ENCODE assay signal across 1 cellular context in the genomic region with DNA sequence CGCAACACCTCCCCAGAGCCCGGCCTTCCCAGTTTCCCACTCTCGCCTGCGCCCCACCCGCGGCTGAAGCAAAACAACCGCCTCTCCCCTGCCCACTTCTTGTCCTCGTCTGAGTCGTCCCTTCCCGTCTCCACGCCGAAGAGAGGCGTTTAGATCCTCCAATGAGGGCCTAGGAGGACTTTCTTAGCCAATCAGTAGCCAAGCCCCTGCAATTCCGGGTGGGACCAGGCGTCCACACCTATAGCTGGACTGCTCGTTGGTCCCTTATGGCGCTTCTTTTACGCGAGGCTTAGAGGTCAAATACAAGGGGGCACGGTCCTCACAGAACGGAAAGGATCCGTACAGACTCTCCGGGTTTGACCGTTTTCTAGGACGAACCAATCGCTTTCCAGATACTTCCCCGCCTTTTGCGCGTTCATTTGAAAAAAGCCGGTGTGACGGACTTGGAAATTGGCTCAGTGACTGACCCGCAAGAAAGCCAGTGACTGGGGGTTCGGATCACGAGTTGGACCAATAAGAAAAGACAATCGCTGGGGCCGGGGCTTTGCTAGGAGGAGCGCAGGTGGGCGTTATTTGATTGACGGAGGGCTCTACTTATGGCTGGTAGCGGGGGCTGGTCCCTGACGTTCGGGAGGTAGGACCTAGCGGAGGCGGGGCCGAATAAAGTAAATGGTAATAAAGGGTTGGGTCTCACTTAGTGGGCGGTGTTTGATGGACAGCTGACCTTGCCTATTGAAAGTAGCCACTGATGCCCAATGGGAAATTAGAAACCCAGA.
A peak's percentile ranks its signal among the peaks of the same experiment; 100 is the strongest.
TF ChIP-seq lines count a peak whose summit lies in the region.

No MANE protein-coding gene starts in this region.

TF ChIP-seq in HepG2, 621 proteins besides CTCF, POLR2A, EP300 and RAD21 (continued from another document and continues in another):
- TF ChIP-seq, protein P1, sequence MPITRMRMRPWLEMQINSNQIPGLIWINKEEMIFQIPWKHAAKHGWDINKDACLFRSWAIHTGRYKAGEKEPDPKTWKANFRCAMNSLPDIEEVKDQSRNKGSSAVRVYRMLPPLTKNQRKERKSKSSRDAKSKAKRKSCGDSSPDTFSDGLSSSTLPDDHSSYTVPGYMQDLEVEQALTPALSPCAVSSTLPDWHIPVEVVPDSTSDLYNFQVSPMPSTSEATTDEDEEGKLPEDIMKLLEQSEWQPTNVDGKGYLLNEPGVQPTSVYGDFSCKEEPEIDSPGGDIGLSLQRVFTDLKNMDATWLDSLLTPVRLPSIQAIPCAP (CRISPR knock-in tag; IDR thresholded peaks at IDR 0.05; ENCODE audit: low read depth) = 0 out of 2 replicates have a peak, but pooled peaks have one; percentile 72
- TF ChIP-seq ZNF501 (CRISPR knock-in tag; IDR thresholded peaks at IDR 0.05) = peak; percentile 99
- no peak for TF ChIP-seq MATR3 (CRISPR knock-in tag; IDR thresholded peaks at IDR 0.05)
- TF ChIP-seq ZNF335 (CRISPR knock-in tag; IDR thresholded peaks at IDR 0.05) = peak; percentile 70; the same call in 1 of the 2 replicates
- peak; percentile 44; the same call in 1 of the 2 replicates for TF ChIP-seq KLF6 (CRISPR knock-in tag; IDR thresholded peaks at IDR 0.05)
- no peak for TF ChIP-seq ZNF20 (CRISPR knock-in tag; IDR thresholded peaks at IDR 0.05)
- TF ChIP-seq MYNN (CRISPR knock-in tag; IDR thresholded peaks at IDR 0.05; ENCODE audit: low read depth) = 0 out of 2 replicates have a peak, but pooled peaks have one; percentile 59
- 0 out of 2 replicates have a peak, but pooled peaks have one; percentile 69 for TF ChIP-seq ZNF709 (CRISPR knock-in tag; IDR thresholded peaks at IDR 0.05)
- peak; percentile 90 for TF ChIP-seq ZFP37 (CRISPR knock-in tag; IDR thresholded peaks at IDR 0.05; ENCODE audit: borderline replicate concordance)
- TF ChIP-seq, protein P2, sequence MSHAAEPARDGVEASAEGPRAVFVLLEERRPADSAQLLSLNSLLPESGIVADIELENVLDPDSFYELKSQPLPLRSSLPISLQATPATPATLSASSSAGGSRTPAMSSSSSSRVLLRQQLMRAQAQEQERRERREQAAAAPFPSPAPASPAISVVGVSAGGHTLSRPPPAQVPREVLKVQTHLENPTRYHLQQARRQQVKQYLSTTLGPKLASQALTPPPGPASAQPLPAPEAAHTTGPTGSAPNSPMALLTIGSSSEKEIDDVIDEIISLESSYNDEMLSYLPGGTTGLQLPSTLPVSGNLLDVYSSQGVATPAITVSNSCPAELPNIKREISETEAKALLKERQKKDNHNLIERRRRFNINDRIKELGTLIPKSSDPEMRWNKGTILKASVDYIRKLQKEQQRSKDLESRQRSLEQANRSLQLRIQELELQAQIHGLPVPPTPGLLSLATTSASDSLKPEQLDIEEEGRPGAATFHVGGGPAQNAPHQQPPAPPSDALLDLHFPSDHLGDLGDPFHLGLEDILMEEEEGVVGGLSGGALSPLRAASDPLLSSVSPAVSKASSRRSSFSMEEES (CRISPR knock-in tag; IDR thresholded peaks at IDR 0.05) = peak; percentile 59; the same call in 1 of the 2 replicates
- TF ChIP-seq, protein P3, sequence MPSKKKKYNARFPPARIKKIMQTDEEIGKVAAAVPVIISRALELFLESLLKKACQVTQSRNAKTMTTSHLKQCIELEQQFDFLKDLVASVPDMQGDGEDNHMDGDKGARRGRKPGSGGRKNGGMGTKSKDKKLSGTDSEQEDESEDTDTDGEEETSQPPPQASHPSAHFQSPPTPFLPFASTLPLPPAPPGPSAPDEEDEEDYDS (CRISPR knock-in tag; IDR thresholded peaks at IDR 0.05) = peak; percentile 57
- 0 out of 2 replicates have a peak, but pooled peaks have one; percentile 9 for TF ChIP-seq SOX13 (IDR thresholded peaks at IDR 0.05)
- peak in 1 of 2 experiments; percentile 36; a peak in 1 of 4 replicates for TF ChIP-seq SOX13 (CRISPR knock-in tag; conservative IDR thresholded peaks at IDR 0.05 in 1 of 2, IDR thresholded peaks at IDR 0.05 in 1 of 2)
- peak; percentile 40; the same call in 1 of the 2 replicates for TF ChIP-seq MYC (CRISPR knock-in tag; IDR thresholded peaks at IDR 0.05; ENCODE audit: borderline replicate concordance)
- no peak for TF ChIP-seq ZNF234 (CRISPR knock-in tag; conservative IDR thresholded peaks at IDR 0.05)
- TF ChIP-seq XRCC5 (optimal IDR thresholded peaks at IDR 0.05; ENCODE audit: low read length) = peak; percentile 51
- peak; percentile 72 for TF ChIP-seq NR2F6 (IDR thresholded peaks at IDR 0.05)
- peak; percentile 66 for TF ChIP-seq NR2F6 (CRISPR knock-in tag; IDR thresholded peaks at IDR 0.05)
- TF ChIP-seq, protein P4, sequence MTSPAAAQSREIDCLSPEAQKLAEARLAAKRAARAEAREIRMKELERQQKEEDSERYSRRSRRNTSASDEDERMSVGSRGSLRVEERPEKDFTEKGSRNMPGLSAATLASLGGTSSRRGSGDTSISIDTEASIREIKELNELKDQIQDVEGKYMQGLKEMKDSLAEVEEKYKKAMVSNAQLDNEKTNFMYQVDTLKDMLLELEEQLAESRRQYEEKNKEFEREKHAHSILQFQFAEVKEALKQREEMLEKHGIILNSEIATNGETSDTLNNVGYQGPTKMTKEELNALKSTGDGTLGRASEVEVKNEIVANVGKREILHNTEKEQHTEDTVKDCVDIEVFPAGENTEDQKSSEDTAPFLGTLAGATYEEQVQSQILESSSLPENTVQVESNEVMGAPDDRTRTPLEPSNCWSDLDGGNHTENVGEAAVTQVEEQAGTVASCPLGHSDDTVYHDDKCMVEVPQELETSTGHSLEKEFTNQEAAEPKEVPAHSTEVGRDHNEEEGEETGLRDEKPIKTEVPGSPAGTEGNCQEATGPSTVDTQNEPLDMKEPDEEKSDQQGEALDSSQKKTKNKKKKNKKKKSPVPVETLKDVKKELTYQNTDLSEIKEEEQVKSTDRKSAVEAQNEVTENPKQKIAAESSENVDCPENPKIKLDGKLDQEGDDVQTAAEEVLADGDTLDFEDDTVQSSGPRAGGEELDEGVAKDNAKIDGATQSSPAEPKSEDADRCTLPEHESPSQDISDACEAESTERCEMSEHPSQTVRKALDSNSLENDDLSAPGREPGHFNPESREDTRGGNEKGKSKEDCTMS (CRISPR knock-in tag; conservative IDR thresholded peaks at IDR 0.05) = no peak
- TF ChIP-seq, protein P5, sequence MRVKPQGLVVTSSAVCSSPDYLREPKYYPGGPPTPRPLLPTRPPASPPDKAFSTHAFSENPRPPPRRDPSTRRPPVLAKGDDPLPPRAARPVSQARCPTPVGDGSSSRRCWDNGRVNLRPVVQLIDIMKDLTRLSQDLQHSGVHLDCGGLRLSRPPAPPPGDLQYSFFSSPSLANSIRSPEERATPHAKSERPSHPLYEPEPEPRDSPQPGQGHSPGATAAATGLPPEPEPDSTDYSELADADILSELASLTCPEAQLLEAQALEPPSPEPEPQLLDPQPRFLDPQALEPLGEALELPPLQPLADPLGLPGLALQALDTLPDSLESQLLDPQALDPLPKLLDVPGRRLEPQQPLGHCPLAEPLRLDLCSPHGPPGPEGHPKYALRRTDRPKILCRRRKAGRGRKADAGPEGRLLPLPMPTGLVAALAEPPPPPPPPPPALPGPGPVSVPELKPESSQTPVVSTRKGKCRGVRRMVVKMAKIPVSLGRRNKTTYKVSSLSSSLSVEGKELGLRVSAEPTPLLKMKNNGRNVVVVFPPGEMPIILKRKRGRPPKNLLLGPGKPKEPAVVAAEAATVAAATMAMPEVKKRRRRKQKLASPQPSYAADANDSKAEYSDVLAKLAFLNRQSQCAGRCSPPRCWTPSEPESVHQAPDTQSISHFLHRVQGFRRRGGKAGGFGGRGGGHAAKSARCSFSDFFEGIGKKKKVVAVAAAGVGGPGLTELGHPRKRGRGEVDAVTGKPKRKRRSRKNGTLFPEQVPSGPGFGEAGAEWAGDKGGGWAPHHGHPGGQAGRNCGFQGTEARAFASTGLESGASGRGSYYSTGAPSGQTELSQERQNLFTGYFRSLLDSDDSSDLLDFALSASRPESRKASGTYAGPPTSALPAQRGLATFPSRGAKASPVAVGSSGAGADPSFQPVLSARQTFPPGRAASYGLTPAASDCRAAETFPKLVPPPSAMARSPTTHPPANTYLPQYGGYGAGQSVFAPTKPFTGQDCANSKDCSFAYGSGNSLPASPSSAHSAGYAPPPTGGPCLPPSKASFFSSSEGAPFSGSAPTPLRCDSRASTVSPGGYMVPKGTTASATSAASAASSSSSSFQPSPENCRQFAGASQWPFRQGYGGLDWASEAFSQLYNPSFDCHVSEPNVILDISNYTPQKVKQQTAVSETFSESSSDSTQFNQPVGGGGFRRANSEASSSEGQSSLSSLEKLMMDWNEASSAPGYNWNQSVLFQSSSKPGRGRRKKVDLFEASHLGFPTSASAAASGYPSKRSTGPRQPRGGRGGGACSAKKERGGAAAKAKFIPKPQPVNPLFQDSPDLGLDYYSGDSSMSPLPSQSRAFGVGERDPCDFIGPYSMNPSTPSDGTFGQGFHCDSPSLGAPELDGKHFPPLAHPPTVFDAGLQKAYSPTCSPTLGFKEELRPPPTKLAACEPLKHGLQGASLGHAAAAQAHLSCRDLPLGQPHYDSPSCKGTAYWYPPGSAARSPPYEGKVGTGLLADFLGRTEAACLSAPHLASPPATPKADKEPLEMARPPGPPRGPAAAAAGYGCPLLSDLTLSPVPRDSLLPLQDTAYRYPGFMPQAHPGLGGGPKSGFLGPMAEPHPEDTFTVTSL (CRISPR knock-in tag; IDR thresholded peaks at IDR 0.05; ENCODE audit: borderline replicate concordance) = peak; percentile 26; the same call in 1 of the 2 replicates
- TF ChIP-seq, protein P6, sequence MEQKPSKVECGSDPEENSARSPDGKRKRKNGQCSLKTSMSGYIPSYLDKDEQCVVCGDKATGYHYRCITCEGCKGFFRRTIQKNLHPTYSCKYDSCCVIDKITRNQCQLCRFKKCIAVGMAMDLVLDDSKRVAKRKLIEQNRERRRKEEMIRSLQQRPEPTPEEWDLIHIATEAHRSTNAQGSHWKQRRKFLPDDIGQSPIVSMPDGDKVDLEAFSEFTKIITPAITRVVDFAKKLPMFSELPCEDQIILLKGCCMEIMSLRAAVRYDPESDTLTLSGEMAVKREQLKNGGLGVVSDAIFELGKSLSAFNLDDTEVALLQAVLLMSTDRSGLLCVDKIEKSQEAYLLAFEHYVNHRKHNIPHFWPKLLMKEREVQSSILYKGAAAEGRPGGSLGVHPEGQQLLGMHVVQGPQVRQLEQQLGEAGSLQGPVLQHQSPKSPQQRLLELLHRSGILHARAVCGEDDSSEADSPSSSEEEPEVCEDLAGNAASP (CRISPR knock-in tag; IDR thresholded peaks at IDR 0.05; ENCODE audit: borderline replicate concordance) = 0 out of 2 replicates have a peak, but pooled peaks have one; percentile 10
- peak; percentile 82 for TF ChIP-seq DMAP1 (CRISPR knock-in tag; IDR thresholded peaks at IDR 0.05)
- no peak; the same call in none of the 2 replicates for TF ChIP-seq DR1 (CRISPR knock-in tag; IDR thresholded peaks at IDR 0.05)
- TF ChIP-seq, protein P7, sequence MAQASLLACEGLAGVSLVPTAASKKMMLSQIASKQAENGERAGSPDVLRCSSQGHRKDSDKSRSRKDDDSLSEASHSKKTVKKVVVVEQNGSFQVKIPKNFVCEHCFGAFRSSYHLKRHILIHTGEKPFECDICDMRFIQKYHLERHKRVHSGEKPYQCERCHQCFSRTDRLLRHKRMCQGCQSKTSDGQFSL (CRISPR knock-in tag; IDR thresholded peaks at IDR 0.05) = no peak
- TF ChIP-seq, protein P8, sequence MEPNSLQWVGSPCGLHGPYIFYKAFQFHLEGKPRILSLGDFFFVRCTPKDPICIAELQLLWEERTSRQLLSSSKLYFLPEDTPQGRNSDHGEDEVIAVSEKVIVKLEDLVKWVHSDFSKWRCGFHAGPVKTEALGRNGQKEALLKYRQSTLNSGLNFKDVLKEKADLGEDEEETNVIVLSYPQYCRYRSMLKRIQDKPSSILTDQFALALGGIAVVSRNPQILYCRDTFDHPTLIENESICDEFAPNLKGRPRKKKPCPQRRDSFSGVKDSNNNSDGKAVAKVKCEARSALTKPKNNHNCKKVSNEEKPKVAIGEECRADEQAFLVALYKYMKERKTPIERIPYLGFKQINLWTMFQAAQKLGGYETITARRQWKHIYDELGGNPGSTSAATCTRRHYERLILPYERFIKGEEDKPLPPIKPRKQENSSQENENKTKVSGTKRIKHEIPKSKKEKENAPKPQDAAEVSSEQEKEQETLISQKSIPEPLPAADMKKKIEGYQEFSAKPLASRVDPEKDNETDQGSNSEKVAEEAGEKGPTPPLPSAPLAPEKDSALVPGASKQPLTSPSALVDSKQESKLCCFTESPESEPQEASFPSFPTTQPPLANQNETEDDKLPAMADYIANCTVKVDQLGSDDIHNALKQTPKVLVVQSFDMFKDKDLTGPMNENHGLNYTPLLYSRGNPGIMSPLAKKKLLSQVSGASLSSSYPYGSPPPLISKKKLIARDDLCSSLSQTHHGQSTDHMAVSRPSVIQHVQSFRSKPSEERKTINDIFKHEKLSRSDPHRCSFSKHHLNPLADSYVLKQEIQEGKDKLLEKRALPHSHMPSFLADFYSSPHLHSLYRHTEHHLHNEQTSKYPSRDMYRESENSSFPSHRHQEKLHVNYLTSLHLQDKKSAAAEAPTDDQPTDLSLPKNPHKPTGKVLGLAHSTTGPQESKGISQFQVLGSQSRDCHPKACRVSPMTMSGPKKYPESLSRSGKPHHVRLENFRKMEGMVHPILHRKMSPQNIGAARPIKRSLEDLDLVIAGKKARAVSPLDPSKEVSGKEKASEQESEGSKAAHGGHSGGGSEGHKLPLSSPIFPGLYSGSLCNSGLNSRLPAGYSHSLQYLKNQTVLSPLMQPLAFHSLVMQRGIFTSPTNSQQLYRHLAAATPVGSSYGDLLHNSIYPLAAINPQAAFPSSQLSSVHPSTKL (CRISPR knock-in tag; IDR thresholded peaks at IDR 0.05) = no peak; the same call in 1 of the 2 replicates
- TF ChIP-seq, protein P9, sequence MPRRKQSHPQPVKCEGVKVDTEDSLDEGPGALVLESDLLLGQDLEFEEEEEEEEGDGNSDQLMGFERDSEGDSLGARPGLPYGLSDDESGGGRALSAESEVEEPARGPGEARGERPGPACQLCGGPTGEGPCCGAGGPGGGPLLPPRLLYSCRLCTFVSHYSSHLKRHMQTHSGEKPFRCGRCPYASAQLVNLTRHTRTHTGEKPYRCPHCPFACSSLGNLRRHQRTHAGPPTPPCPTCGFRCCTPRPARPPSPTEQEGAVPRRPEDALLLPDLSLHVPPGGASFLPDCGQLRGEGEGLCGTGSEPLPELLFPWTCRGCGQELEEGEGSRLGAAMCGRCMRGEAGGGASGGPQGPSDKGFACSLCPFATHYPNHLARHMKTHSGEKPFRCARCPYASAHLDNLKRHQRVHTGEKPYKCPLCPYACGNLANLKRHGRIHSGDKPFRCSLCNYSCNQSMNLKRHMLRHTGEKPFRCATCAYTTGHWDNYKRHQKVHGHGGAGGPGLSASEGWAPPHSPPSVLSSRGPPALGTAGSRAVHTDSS (CRISPR knock-in tag; conservative IDR thresholded peaks at IDR 0.05) = no peak
- TF ChIP-seq ZNF562 (CRISPR knock-in tag; IDR thresholded peaks at IDR 0.05; ENCODE audit: borderline replicate concordance) = no peak
- TF ChIP-seq ARHGAP35 (CRISPR knock-in tag; IDR thresholded peaks at IDR 0.05; ENCODE audit: borderline replicate concordance) = peak; percentile 87; the same call in 1 of the 2 replicates
- no peak for TF ChIP-seq PHB2 (IDR thresholded peaks at IDR 0.05; ENCODE audit: partially characterized antibody)
- 0 out of 2 replicates have a peak, but pooled peaks have one; percentile 43 for TF ChIP-seq ZBTB7B (CRISPR knock-in tag; IDR thresholded peaks at IDR 0.05)
- TF ChIP-seq NFYC (CRISPR knock-in tag; IDR thresholded peaks at IDR 0.05) = peak; percentile 87
- no peak; the same call in none of the 2 replicates for TF ChIP-seq ZNF775 (CRISPR knock-in tag; IDR thresholded peaks at IDR 0.05; ENCODE audit: borderline replicate concordance)
- peak; percentile 86 for TF ChIP-seq ARNT2 (CRISPR knock-in tag; IDR thresholded peaks at IDR 0.05; ENCODE audit: low read depth)
- peak; percentile 68; the same call in 1 of the 3 replicates for TF ChIP-seq MXI1 (IDR thresholded peaks at IDR 0.05; ENCODE audit: borderline replicate concordance, low read depth, low read length)
- peak; percentile 54; the same call in 1 of the 2 replicates for TF ChIP-seq ZNF292 (CRISPR knock-in tag; IDR thresholded peaks at IDR 0.05; ENCODE audit: borderline replicate concordance, low read depth)
- TF ChIP-seq ZNF607 (CRISPR knock-in tag; IDR thresholded peaks at IDR 0.05; ENCODE audit: borderline replicate concordance) = peak; percentile 93; the same call in 1 of the 2 replicates
- TF ChIP-seq GPN1 (CRISPR knock-in tag; IDR thresholded peaks at IDR 0.05; ENCODE audit: borderline replicate concordance) = no peak
